23 cellular contexts compared by ENCODE assay signal in genomic region chr18:13987956-13988355, GRCh38.
DNase-seq lines count a peak whose midpoint lies in the region; ATAC-seq, FAIRE-seq and TF ChIP-seq lines count a peak whose summit lies in the region.
"Had no signal": no experiment of that assay in that cellular context is flagged by ENCODE, and none has a peak within 500 bp of the region (broad histone marks: within the 10 kb centered on the region; RNA-seq: fewer than 3 reads in every experiment).

No MANE protein-coding gene starts in this region.

- POLR2A ChIA-PET in H1 (lab: Charles Lee; ENCODE audit: partially characterized antibody), result interaction anchor here (1.2 kb wide), 1 partner anchor 15 kb away, joined by 3 read pairs; no protein-coding TSS in a partner anchor

- H3K9me3 ChIP-seq in H9 (ENCODE audit: control insufficient read depth, low read depth, low read length), result no peaks in the 10 kb centered on the region
- peaks cover 0 to 7% of the 10 kb centered on the region in 2 experiments; a peak in 1 of 4 replicates for H3K9me3 ChIP-seq in H1 (ENCODE audit: insufficient read depth in 2 of 2, low read depth in 1 of 2, low read length in 1 of 2)
- H3K9me3 ChIP-seq: A549, Caco-2 had no signal

- H4K91ac ChIP-seq in H9 (ENCODE audit: insufficient read length, low read depth, low read length) (no peak overlapping the region), H1 (replicated peaks; ENCODE audit: insufficient read length, low read length) (peak overlapping the region; percentile 45)

- no peak overlapping the region; the same call in 1 of the 2 replicates for H3K4me2 ChIP-seq in GM23338
- no peak overlapping the region for H3K4me2 ChIP-seq in H9 (ENCODE audit: insufficient read depth, insufficient read length, low read length)
- 0 out of 4 replicates have a peak overlapping the region, but pooled peaks of 1 of the 2 experiments have one; percentile 14 for H3K4me2 ChIP-seq in H1 (ENCODE audit: insufficient read depth in 1 of 2, low read depth in 2 of 2, low read length in 2 of 2)
- no peak overlapping the region for H3K4me2 ChIP-seq in mesendoderm (ENCODE audit: low read length)
- H3K4me2 ChIP-seq: A549; BLaER1 treated with 17β-estradiol and CSF1 and Interleukin-3, amounts not matched to agents 10 nM and 100 nM had no signal

- H2BK15ac ChIP-seq in H9 (ENCODE audit: low read depth, low read length), result no peak overlapping the region
- no peak overlapping the region for H2BK15ac ChIP-seq in H1 (ENCODE audit: low read length)
- no peak overlapping the region for H2BK15ac ChIP-seq in mesendoderm (replicated peaks; ENCODE audit: low read depth)

- H3K4me1 ChIP-seq in GM23338 (ENCODE audit: insufficient read depth) (peaks cover 24% of the 10 kb centered on the region), H9 (ENCODE audit: insufficient read depth, low read length) (peaks cover 4% of the 10 kb centered on the region; the same call in 1 of the 2 replicates), H1 (replicated peaks in 1 of 4; ENCODE audit: control insufficient read depth in 3 of 4, insufficient read depth in 4 of 4, low read length in 3 of 4) (peaks cover 0 to 7% (median 1%) of the 10 kb centered on the region in 4 experiments; a peak in 2 of 7 replicates), mesendoderm (ENCODE audit: control insufficient read depth, low read depth, low read length) (peaks cover 4% of the 10 kb centered on the region)
- H3K4me1 ChIP-seq: A549, Caco-2 had no signal

- H3K27me3 ChIP-seq in GM23338 (ENCODE audit: insufficient read depth) (no peaks in the 10 kb centered on the region), H9 (ENCODE audit: insufficient read depth, low read length) (no peaks in the 10 kb centered on the region), H1 (replicated peaks in 1 of 4; ENCODE audit: control insufficient read depth in 3 of 4, extremely low read depth in 1 of 4, insufficient read depth in 3 of 4, low read length in 3 of 4) (no peaks in the 10 kb centered on the region), mesendoderm (ENCODE audit: insufficient read depth, low read length, poor library complexity) (no peaks in the 10 kb centered on the region)
- H3K27me3 ChIP-seq: BLaER1 treated with 17β-estradiol and CSF1 and Interleukin-3, amounts not matched to agents 10 nM and 100 nM had no signal

- no peak overlapping the region for H2AK5ac ChIP-seq in H9 (ENCODE audit: insufficient read length, low read length)
- no peak overlapping the region for H2AK5ac ChIP-seq in H1 (ENCODE audit: low read depth, low read length)
- no peak overlapping the region for H2AK5ac ChIP-seq in mesendoderm (ENCODE audit: low read length)

- H3K27me3 Mint-ChIP-seq in GM23338 (ENCODE audit: insufficient read depth, low read depth, poor library complexity) (peaks cover 2% of the 10 kb centered on the region), H9 (ENCODE audit: low read depth) (no peaks in the 10 kb centered on the region; the same call in 1 of the 2 replicates)
- peaks cover 22 to 29% of the 10 kb centered on the region in 2 donors for H3K27me3 Mint-ChIP-seq in effector memory CD8-positive, alpha-beta T cell

- no peaks in the 10 kb centered on the region for H3K36me3 ChIP-seq in GM23338 (ENCODE audit: insufficient read depth)
- no peaks in the 10 kb centered on the region for H3K36me3 ChIP-seq in H1 (ENCODE audit: control insufficient read depth in 2 of 4, insufficient read depth in 4 of 4, low read length in 3 of 4)
- no peaks in the 10 kb centered on the region for H3K36me3 ChIP-seq in mesendoderm (ENCODE audit: control insufficient read depth, insufficient read depth, low read length)
- H3K36me3 ChIP-seq: BLaER1 treated with 17β-estradiol and CSF1 and Interleukin-3, amounts not matched to agents 10 nM and 100 nM had no signal

- H3K9me2 ChIP-seq in GM23338 (ENCODE audit: insufficient read depth), result peaks cover 13% of the 10 kb centered on the region

- no peak for TF ChIP-seq EP300 in H1 (IDR thresholded peaks at IDR 0.05; ENCODE audit: borderline replicate concordance in 1 of 2, low read depth in 2 of 2, low read length in 2 of 2)

- TF ChIP-seq POLR2A in H1 (IDR thresholded peaks at IDR 0.05; ENCODE audit: control extremely low read depth in 1 of 2, low read depth in 2 of 2, low read length in 2 of 2), result no peak

- H3K14ac ChIP-seq in H9 (ENCODE audit: insufficient read depth, low read length), result no peak overlapping the region
- no peak overlapping the region for H3K14ac ChIP-seq in H1 (ENCODE audit: insufficient read length)

- H3K36me3 Mint-ChIP-seq in GM23338 (ENCODE audit: low read depth), result peaks cover 32% of the 10 kb centered on the region
- peaks cover 10 to 25% (median 22%) of the 10 kb centered on the region in 3 experiments for H3K36me3 Mint-ChIP-seq in H9 (ENCODE audit: insufficient read depth in 1 of 3, low read depth in 3 of 3)
- no peaks in the 10 kb centered on the region for H3K36me3 Mint-ChIP-seq in effector memory CD8-positive, alpha-beta T cell (ENCODE audit: insufficient read depth)
- H3K36me3 Mint-ChIP-seq: CD8-positive, alpha-beta T cell had no signal

- no peak overlapping the region for H2BK20ac ChIP-seq in H9 (ENCODE audit: low read depth, low read length, poor library complexity, severe bottlenecking)
- peak overlapping the region; percentile 94; the same call in 1 of the 2 replicates for H2BK20ac ChIP-seq in H1 (ENCODE audit: low read length)

- no peak overlapping the region for H3T11ph ChIP-seq in H9 (ENCODE audit: low read length)

- H3K23me2 ChIP-seq in H9 (ENCODE audit: insufficient read length, low read depth, low read length, poor library complexity, severe bottlenecking), result no peaks in the 10 kb centered on the region
- no peaks in the 10 kb centered on the region for H3K23me2 ChIP-seq in H1 (ENCODE audit: low read depth, low read length)

- no peak for TF ChIP-seq RAD21 in H1 (IDR thresholded peaks at IDR 0.05 in 1 of 2, conservative IDR thresholded peaks at IDR 0.05 in 1 of 2; ENCODE audit: low read depth in 2 of 2, low read length in 2 of 2)

- H3K4me3 ChIP-seq in GM23338 (no peak overlapping the region), H1 (ENCODE audit: extremely low read depth in 1 of 4, insufficient read depth in 2 of 4, low read depth in 3 of 4, low read length in 4 of 4) (no peak overlapping the region), mesendoderm (ENCODE audit: low read length) (no peak overlapping the region)
- H3K4me3 ChIP-seq: A549; BLaER1 treated with 17β-estradiol and CSF1 and Interleukin-3, amounts not matched to agents 10 nM and 100 nM had no signal

- H4K8ac ChIP-seq in H9 (replicated peaks; ENCODE audit: insufficient read length, low read depth, low read length) (no peak overlapping the region), H1 (ENCODE audit: extremely low read depth, insufficient read depth, low read length) (no peak overlapping the region), mesendoderm (ENCODE audit: low read depth, low read length) (no peak overlapping the region)

- no peaks in the 10 kb centered on the region for H3F3A ChIP-seq in GM23338 (replicated peaks; ENCODE audit: low read depth)

- H3K56ac ChIP-seq in H9 (ENCODE audit: insufficient read length, low read depth, low read length) (no peak overlapping the region), H1 (replicated peaks; ENCODE audit: insufficient read length, low read depth, low read length) (no peak overlapping the region), mesendoderm (ENCODE audit: low read length) (no peak overlapping the region)

- H3K9ac ChIP-seq in H9 (ENCODE audit: extremely low read depth, insufficient read length, low read length) (no peak overlapping the region), H1 (replicated peaks in 1 of 4; ENCODE audit: extremely low read depth in 1 of 4, low read depth in 3 of 4, low read length in 3 of 4) (no peak overlapping the region), mesendoderm (ENCODE audit: low read length) (no peak overlapping the region)
- H3K9ac ChIP-seq: BLaER1 treated with 17β-estradiol and CSF1 and Interleukin-3, amounts not matched to agents 10 nM and 100 nM had no signal

- no CpG with 5 or more reads among the region's 6 CpGs for WGBS in H9 (ENCODE audit: extremely low coverage, insufficient read length, low lambda C conversion rate)
- WGBS in H1 (ENCODE audit: extremely low coverage in 1 of 2, insufficient coverage in 1 of 2, insufficient read length in 1 of 2, insufficient replicate concordance in 2 of 2, low coverage in 1 of 2, low lambda C conversion rate in 2 of 2, missing lambda C conversion rate in 1 of 2), 2 experiments, result 88% methylated on average over 6 of the region's 6 CpGs; no CpG with 5 or more reads in 1 of the 2 experiments
- WGBS in mesendoderm (ENCODE audit: extremely low coverage, insufficient coverage, low lambda C conversion rate), result no CpG with 5 or more reads among the region's 6 CpGs

- H2BK5ac ChIP-seq in H9 (ENCODE audit: insufficient read length, low read length), result no peak overlapping the region
- H2BK5ac ChIP-seq in H1 (ENCODE audit: low read depth, low read length), result peak overlapping the region; percentile 50; the same call in 1 of the 2 replicates
- H2BK5ac ChIP-seq in mesendoderm (ENCODE audit: low read length), result no peak overlapping the region

- H3K9me3 Mint-ChIP-seq in GM23338, result peaks cover 28% of the 10 kb centered on the region
- H3K9me3 Mint-ChIP-seq in H9, result peaks cover 14 to 34% of the 10 kb centered on the region in 2 experiments
- peaks cover 0 to 1% of the 10 kb centered on the region in 2 donors for H3K9me3 Mint-ChIP-seq in effector memory CD8-positive, alpha-beta T cell
- H3K9me3 Mint-ChIP-seq: CD8-positive, alpha-beta T cell had no signal

- no peak overlapping the region for H3K23ac ChIP-seq in H9 (ENCODE audit: insufficient read length, low read depth, low read length)
- no peak overlapping the region for H3K23ac ChIP-seq in H1 (ENCODE audit: insufficient read length)
- H3K23ac ChIP-seq in mesendoderm (ENCODE audit: low read length), result no peak overlapping the region

- H3K4me3 Mint-ChIP-seq in GM23338, result no peak overlapping the region
- peak overlapping the region; percentile 1 to 3; a peak in 1 of 5 replicates for H3K4me3 Mint-ChIP-seq in H9
- H3K4me3 Mint-ChIP-seq in effector memory CD8-positive, alpha-beta T cell, result no peak overlapping the region
- H3K4me3 Mint-ChIP-seq: B cell; CD4-positive, alpha-beta T cell; CD8-positive, alpha-beta T cell had no signal

- H3K18ac ChIP-seq in H9 (ENCODE audit: insufficient read length, low read depth, low read length), result no peak overlapping the region
- H3K18ac ChIP-seq in H1 (ENCODE audit: extremely low read depth, low read length), result peak overlapping the region; percentile 24; the same call in 1 of the 2 replicates
- H3K18ac ChIP-seq in mesendoderm (ENCODE audit: low read length), result no peak overlapping the region

- FAIRE-seq in H1 (lab: Jason Lieb, UNC), result no peak
- FAIRE-seq: A549, D721Med, G401.6, GM12891, GM19239 had no signal

- H3K4ac ChIP-seq in H9 (ENCODE audit: low read depth, low read length) (no peak overlapping the region), H1 (replicated peaks; ENCODE audit: insufficient read length, low read depth, low read length) (peak overlapping the region; percentile 11), mesendoderm (ENCODE audit: low read depth, low read length) (no peak overlapping the region)

- H2BK12ac ChIP-seq in H9 (ENCODE audit: insufficient read length, low read depth, low read length) (no peak overlapping the region), H1 (ENCODE audit: low read depth, low read length) (peak overlapping the region; percentile 65; the same call in 1 of the 2 replicates)

- no peaks in the 10 kb centered on the region for H3K79me2 ChIP-seq in GM23338 (replicated peaks; ENCODE audit: insufficient read depth)
- no peaks in the 10 kb centered on the region for H3K79me2 ChIP-seq in H9 (ENCODE audit: insufficient read depth, low read length)
- H3K79me2 ChIP-seq in H1 (ENCODE audit: control insufficient read depth in 1 of 2, insufficient read depth in 2 of 2, low read length in 2 of 2), result no peaks in the 10 kb centered on the region
- H3K79me2 ChIP-seq in mesendoderm (ENCODE audit: control insufficient read depth, insufficient read depth, low read length), result no peaks in the 10 kb centered on the region

- no peak for DNase-seq in GM23338 (ENCODE audit: low spot score)
- no peak for DNase-seq in H9
- DNase-seq in H1 (ENCODE audit: low read depth in 1 of 2, low spot score in 2 of 2), result no peak
- peak; percentile 77 for DNase-seq in mesendoderm
- no peak for DNase-seq in A172 (ENCODE audit: low spot score)
- DNase-seq in RKO (ENCODE audit: low spot score), result no peak
- DNase-seq in effector memory CD8-positive, alpha-beta T cell, result no peak
- DNase-seq: 8988T; AML-193; Caco-2; Calu3; CD4-positive, alpha-beta T cell; CD8-positive, alpha-beta T cell; DMS79 treated with DMSO at 0.1 percent for 48 hours; GF-D8 had no signal

- H3K4me1 Mint-ChIP-seq in GM23338, result peaks cover 19% of the 10 kb centered on the region
- peaks cover 24 to 31% of the 10 kb centered on the region in 2 experiments for H3K4me1 Mint-ChIP-seq in H9
- no peaks in the 10 kb centered on the region for H3K4me1 Mint-ChIP-seq in effector memory CD8-positive, alpha-beta T cell (ENCODE audit: low read depth in 2 of 2)
- H3K4me1 Mint-ChIP-seq: B cell had no signal

- H2BK120ac ChIP-seq in H9 (ENCODE audit: low read depth, low read length, poor library complexity, severe bottlenecking) (no peak overlapping the region), H1 (replicated peaks; ENCODE audit: low read depth, low read length) (peak overlapping the region; percentile 7), mesendoderm (ENCODE audit: low read depth, low read length) (no peak overlapping the region)

- TF ChIP-seq CTCF in GM23338 (conservative IDR thresholded peaks at IDR 0.05; ENCODE audit: low read depth in 2 of 2) (no peak), H9 (conservative IDR thresholded peaks at IDR 0.05) (no peak), H1 (IDR thresholded peaks at IDR 0.05; ENCODE audit: control extremely low read depth in 1 of 3, insufficient read depth in 1 of 3, low read depth in 1 of 3, low read length in 3 of 3) (no peak)

- H4K20me1 ChIP-seq in GM23338 (replicated peaks; ENCODE audit: insufficient read depth), result no peaks in the 10 kb centered on the region
- no peaks in the 10 kb centered on the region for H4K20me1 ChIP-seq in H9 (ENCODE audit: control insufficient read depth, insufficient read depth, insufficient read length)
- no peaks in the 10 kb centered on the region for H4K20me1 ChIP-seq in H1 (replicated peaks in 1 of 2; ENCODE audit: control insufficient read depth in 1 of 2, insufficient read depth in 2 of 2, low read length in 2 of 2)
- H4K20me1 ChIP-seq: BLaER1 treated with 17β-estradiol and CSF1 and Interleukin-3, amounts not matched to agents 10 nM and 100 nM had no signal

- CTCF ChIA-PET in H1 (lab: Charles Lee; ENCODE audit: partially characterized antibody), result interaction anchor here (0.7 to 2.3 kb wide), 5 partner anchors 11 to 120 kb away, joined by 3 to 5 read pairs (median 3); no protein-coding TSS in a partner anchor

- no peak overlapping the region for H3K27ac ChIP-seq in GM23338 (ENCODE audit: low read depth)
- no peak overlapping the region for H3K27ac ChIP-seq in H9 (ENCODE audit: insufficient read length, low read depth, low read length)
- no peak overlapping the region for H3K27ac ChIP-seq in H1 (ENCODE audit: low read depth, low read length)
- no peak overlapping the region for H3K27ac ChIP-seq in mesendoderm (ENCODE audit: low read depth, low read length)
- H3K27ac ChIP-seq: A549; BLaER1 treated with 17β-estradiol and CSF1 and Interleukin-3, amounts not matched to agents 10 nM and 100 nM; C4-2B had no signal

- no peak for ATAC-seq in GM23338
- no peak for ATAC-seq in effector memory CD8-positive, alpha-beta T cell (replicated peaks)
- ATAC-seq: A549; CD8-positive, alpha-beta T cell had no signal

- H2AFZ ChIP-seq in GM23338 (peak overlapping the region; percentile 80; the same call in 1 of the 2 replicates), H9 (ENCODE audit: low read length) (no peak overlapping the region), H1 (ENCODE audit: low read length) (0 out of 2 replicates have a peak overlapping the region, but pooled peaks have one; percentile 5)

- H3K27ac Mint-ChIP-seq in GM23338, result peak overlapping the region; percentile 0; the same call in 1 of the 2 replicates
- H3K27ac Mint-ChIP-seq in H9, result peak overlapping the region in 2 of 3 experiments; percentile 6 to 56; a peak in 4 of 7 replicates
- no peak overlapping the region for H3K27ac Mint-ChIP-seq in effector memory CD8-positive, alpha-beta T cell
- H3K27ac Mint-ChIP-seq: B cell; CD4-positive, alpha-beta T cell; CD8-positive, alpha-beta T cell had no signal

- H4K5ac ChIP-seq in H9 (ENCODE audit: insufficient read length, low read depth, low read length) (no peak overlapping the region), H1 (ENCODE audit: insufficient read length, low read depth, low read length) (no peak overlapping the region), mesendoderm (ENCODE audit: low read length) (no peak overlapping the region)

- H3K79me1 ChIP-seq in H9 (ENCODE audit: insufficient read depth, low read depth, low read length, poor library complexity, severe bottlenecking) (no peaks in the 10 kb centered on the region), H1 (ENCODE audit: low read depth, low read length) (no peaks in the 10 kb centered on the region), mesendoderm (ENCODE audit: low read length) (no peaks in the 10 kb centered on the region)

Comparison
In these comparisons a context has a peak if more than half of its experiments do, and no peak if none do; other contexts are left out.
1. H3K27ac Mint-ChIP-seq: peak in GM23338 (single experiment) and H9 (2 of 3); none in effector memory CD8-positive, alpha-beta T cell (0 of 2).
2. H3K4me3 Mint-ChIP-seq: peak in H9 (2 of 2); none in GM23338 (single experiment) and effector memory CD8-positive, alpha-beta T cell (0 of 2).